39 cellular contexts compared by ENCODE assay signal in genomic region chr1:236316437-236316836, GRCh38.
"Had no signal": no experiment of that assay in that cellular context is flagged by ENCODE, and none has a peak within 500 bp of the region (broad histone marks: within the 10 kb centered on the region; RNA-seq: fewer than 3 reads in every experiment).

No MANE protein-coding gene starts in this region.

- H3K27ac ChIP-seq: adrenal gland, ascending aorta, body of pancreas, brain microvascular endothelial cell, breast epithelium, cardiac muscle cell had no signal

- H3K27ac Mint-ChIP-seq: activated naive CD4-positive, alpha-beta T cell treated with anti-CD3 and anti-CD28 coated beads for 36 hours; activated naive CD4-positive, alpha-beta T cell treated with anti-CD3 and anti-CD28 coated beads, Interleukin-2, amount 10 ng/mL, durations not matched to agents 7 days and 5 days; activated naive CD4-positive, alpha-beta T cell treated with anti-CD3 and anti-CD28 coated beads, Interleukin-2, amount 50 U/mL, for 24 hours; activated naive CD8-positive, alpha-beta T cell; activated naive CD8-positive, alpha-beta T cell treated with anti-CD3 and anti-CD28 coated beads for 36 hours; activated naive CD8-positive, alpha-beta T cell treated with anti-CD3 and anti-CD28 coated beads, Interleukin-2, amount 10 ng/mL, durations not matched to agents 7 days and 5 days; activated naive CD8-positive, alpha-beta T cell treated with anti-CD3 and anti-CD28 coated beads, Interleukin-2, amount 50 U/mL, for 24 hours; activated T-cell treated with anti-CD3 and anti-CD28 coated beads, Interleukin-2, amount 50 U/mL, for 24 hours; activated T-cell treated with anti-CD3 and anti-CD28 coated beads, Interleukin-2, amount 50 U/mL, for 72 hours; activated T-helper 1 cell treated with anti-CD3 and anti-CD28 coated beads, Interleukin-12 subunit alpha, Interleukin-12 subunit beta, Interleukin-2, Interleukin-4 antibody, amounts not matched to agents 30 ng/mL and 10 ng/mL and 1 ng/mL, durations not matched to agents 14 hours and 24 hours and 36 hours; activated T-helper 17 cell treated with anti-CD3 and anti-CD28 coated beads, Interleukin-2, amount 50 U/mL, for 72 hours; activated T-helper 2 cell treated with anti-CD3 and anti-CD28 coated beads, Interferon-gamma antibody, Interleukin-2, Interleukin-4, amounts not matched to agents 10 μg/mL and 5 μg/mL and 100 μg/mL, durations not matched to agents 14 hours and 24 hours and 36 hours; brain had no signal

- H3K27me3 Mint-ChIP-seq: activated naive CD4-positive, alpha-beta T cell treated with anti-CD3 and anti-CD28 coated beads, Interleukin-2, amount 10 ng/mL, durations not matched to agents 7 days and 5 days; activated naive CD8-positive, alpha-beta T cell; activated naive CD8-positive, alpha-beta T cell treated with anti-CD3 and anti-CD28 coated beads, Interleukin-2, amount 10 ng/mL, durations not matched to agents 7 days and 5 days; activated T-helper 17 cell treated with anti-CD3 and anti-CD28 coated beads, Interleukin-2, amount 50 U/mL, for 72 hours had no signal

- H3K27me3 ChIP-seq: adrenal gland, ascending aorta, body of pancreas, brain microvascular endothelial cell, breast epithelium, cardiac muscle cell had no signal

- H3K4me3 ChIP-seq: adrenal gland, ascending aorta, body of pancreas, breast epithelium, cardiac muscle cell had no signal

- DNase-seq: activated effector memory CD4-positive, alpha-beta T cell treated with anti-CD3 and anti-CD28 coated beads, Interleukin-2, amount 50 U/mL, for 16 hours; activated effector memory CD4-positive, alpha-beta T cell treated with Interleukin-2 at 50 U/mL for 16 hours; activated gamma-delta T cell; activated gamma-delta T cell treated with Interleukin-2 at 50 U/mL for 16 hours; activated naive CD4-positive, alpha-beta T cell; activated naive CD4-positive, alpha-beta T cell treated with anti-CD3 and anti-CD28 coated beads for 36 hours; activated naive CD4-positive, alpha-beta T cell treated with anti-CD3 and anti-CD28 coated beads, Interleukin-2, amount 10 ng/mL, durations not matched to agents 7 days and 5 days; activated naive CD4-positive, alpha-beta T cell treated with anti-CD3 and anti-CD28 coated beads, Interleukin-2, amount 50 U/mL, for 16 hours; activated naive CD4-positive, alpha-beta T cell treated with Interleukin-2 at 50 U/mL for 16 hours; activated naive CD8-positive, alpha-beta T cell treated with anti-CD3 and anti-CD28 coated beads for 36 hours; activated naive CD8-positive, alpha-beta T cell treated with anti-CD3 and anti-CD28 coated beads, Interleukin-2, amount 10 ng/mL, durations not matched to agents 7 days and 5 days; activated naive CD8-positive, alpha-beta T cell treated with anti-CD3 and anti-CD28 coated beads, Interleukin-2, amount 50 U/mL, for 24 hours; activated T-cell treated with anti-CD3 and anti-CD28 coated beads, Interleukin-2, amount 50 U/mL, for 24 hours; activated T-cell treated with anti-CD3 and anti-CD28 coated beads, Interleukin-2, amount 50 U/mL, for 4 hours; activated T-cell treated with anti-CD3 and anti-CD28 coated beads, Interleukin-2, amount 50 U/mL, for 48 hours; activated T-cell treated with anti-CD3 and anti-CD28 coated beads, Interleukin-2, amount 50 U/mL, for 72 hours; adrenal gland; amniotic stem cell; amygdala; anterior cingulate cortex; aorta; body of pancreas; brain microvascular endothelial cell; caudate nucleus; central memory CD4-positive, alpha-beta T cell; cerebellar nuclear complex had no signal

- H3K4me3 Mint-ChIP-seq: activated naive CD4-positive, alpha-beta T cell treated with anti-CD3 and anti-CD28 coated beads for 36 hours; activated naive CD4-positive, alpha-beta T cell treated with anti-CD3 and anti-CD28 coated beads, Interleukin-2, amount 10 ng/mL, durations not matched to agents 7 days and 5 days; activated naive CD4-positive, alpha-beta T cell treated with anti-CD3 and anti-CD28 coated beads, Interleukin-2, amount 50 U/mL, for 24 hours; activated naive CD8-positive, alpha-beta T cell; activated naive CD8-positive, alpha-beta T cell treated with anti-CD3 and anti-CD28 coated beads for 36 hours; activated naive CD8-positive, alpha-beta T cell treated with anti-CD3 and anti-CD28 coated beads, Interleukin-2, amount 10 ng/mL, durations not matched to agents 7 days and 5 days; activated naive CD8-positive, alpha-beta T cell treated with anti-CD3 and anti-CD28 coated beads, Interleukin-2, amount 50 U/mL, for 24 hours; activated T-cell treated with anti-CD3 and anti-CD28 coated beads, Interleukin-2, amount 50 U/mL, for 24 hours; activated T-cell treated with anti-CD3 and anti-CD28 coated beads, Interleukin-2, amount 50 U/mL, for 4 hours; activated T-cell treated with anti-CD3 and anti-CD28 coated beads, Interleukin-2, amount 50 U/mL, for 72 hours; activated T-helper 1 cell treated with anti-CD3 and anti-CD28 coated beads, Interleukin-12 subunit alpha, Interleukin-12 subunit beta, Interleukin-2, Interleukin-4 antibody, amounts not matched to agents 30 ng/mL and 10 ng/mL and 1 ng/mL, durations not matched to agents 14 hours and 24 hours and 36 hours; activated T-helper 17 cell treated with anti-CD3 and anti-CD28 coated beads, Interleukin-2, amount 50 U/mL, for 72 hours; brain; central memory CD8-positive, alpha-beta T cell had no signal

- H3K36me3 ChIP-seq: adrenal gland, ascending aorta, brain microvascular endothelial cell, breast epithelium, cardiac muscle cell had no signal

- FAIRE-seq: astrocyte, bronchial epithelial cell had no signal

- H3K4me1 Mint-ChIP-seq: activated naive CD4-positive, alpha-beta T cell treated with anti-CD3 and anti-CD28 coated beads, Interleukin-2, amount 10 ng/mL, durations not matched to agents 7 days and 5 days; activated naive CD4-positive, alpha-beta T cell treated with anti-CD3 and anti-CD28 coated beads, Interleukin-2, amount 50 U/mL, for 24 hours; activated naive CD8-positive, alpha-beta T cell treated with anti-CD3 and anti-CD28 coated beads for 36 hours; activated naive CD8-positive, alpha-beta T cell treated with anti-CD3 and anti-CD28 coated beads, Interleukin-2, amount 10 ng/mL, durations not matched to agents 7 days and 5 days; activated naive CD8-positive, alpha-beta T cell treated with anti-CD3 and anti-CD28 coated beads, Interleukin-2, amount 50 U/mL, for 24 hours; activated T-helper 17 cell treated with anti-CD3 and anti-CD28 coated beads, Interleukin-2, amount 50 U/mL, for 72 hours; brain; central memory CD8-positive, alpha-beta T cell had no signal

- H3K9me3 ChIP-seq: adrenal gland, body of pancreas, breast epithelium had no signal

- H3K4me1 ChIP-seq: adrenal gland, ascending aorta, breast epithelium had no signal

- H3K36me3 Mint-ChIP-seq: activated naive CD4-positive, alpha-beta T cell treated with anti-CD3 and anti-CD28 coated beads, Interleukin-2, amount 10 ng/mL, durations not matched to agents 7 days and 5 days; activated naive CD8-positive, alpha-beta T cell; activated naive CD8-positive, alpha-beta T cell treated with anti-CD3 and anti-CD28 coated beads for 36 hours; activated naive CD8-positive, alpha-beta T cell treated with anti-CD3 and anti-CD28 coated beads, Interleukin-2, amount 10 ng/mL, durations not matched to agents 7 days and 5 days; brain had no signal

- ATAC-seq: activated naive CD4-positive, alpha-beta T cell treated with anti-CD3 and anti-CD28 coated beads, Interleukin-2, amount 50 U/mL, for 72 hours; activated naive CD8-positive, alpha-beta T cell treated with anti-CD3 and anti-CD28 coated beads, Interleukin-2, amount 50 U/mL, for 24 hours; activated T-cell treated with anti-CD3 and anti-CD28 coated beads, Interleukin-2, amount 50 U/mL, for 4 hours; activated T-cell treated with anti-CD3 and anti-CD28 coated beads, Interleukin-2, amount 50 U/mL, for 72 hours; activated T-helper 17 cell treated with anti-CD3 and anti-CD28 coated beads, Interleukin-2, amount 50 U/mL, for 72 hours; body of pancreas had no signal

- H3K9me3 Mint-ChIP-seq: activated naive CD4-positive, alpha-beta T cell treated with anti-CD3 and anti-CD28 coated beads, Interleukin-2, amount 10 ng/mL, durations not matched to agents 7 days and 5 days; activated T-helper 1 cell treated with anti-CD3 and anti-CD28 coated beads, Interleukin-12 subunit alpha, Interleukin-12 subunit beta, Interleukin-2, Interleukin-4 antibody, amounts not matched to agents 30 ng/mL and 10 ng/mL and 1 ng/mL, durations not matched to agents 14 hours and 24 hours and 36 hours had no signal
